Comparison of ENCODE assay signal across 8 cellular contexts in genomic region chr4:146175541-146176453, GRCh38. TPM values are rescaled to one million over a fixed set of nuclear protein-coding genes. Genes with fewer than 3 reads are reported as not detected.
DNase-seq lines count a peak whose midpoint lies in the region; ATAC-seq, FAIRE-seq and TF ChIP-seq lines count a peak whose summit lies in the region.

Gene LSM6 (plus strand): TSS chr4:146175718. CDS start chr4:146182922, 7,204 bp downstream.

- in situ Hi-C loops in ACHN (cut with HindIII; ENCODE audit: low pct_ligation_motif_present, low pct_unique_long_range_greater_than_20kb, low sequenced_read_pairs) = no loop called here

- H3K9me3 Mint-ChIP-seq in central memory CD8-positive, alpha-beta T cell = no peaks in the 10 kb centered on the region

- H3K4me3 Mint-ChIP-seq in central memory CD8-positive, alpha-beta T cell = peak within 1 kb of the TSS; percentile 83

- ATAC-seq in HG03066 (IDR thresholded peaks at IDR 0.05; ENCODE audit: low read depth, unreplicated experiment) = peak; percentile 87
- ATAC-seq in central memory CD8-positive, alpha-beta T cell (replicated peaks; ENCODE audit: extremely low read depth, poor library complexity, severe bottlenecking) = peak; percentile 90

- no peaks in the 10 kb centered on the region for H3K27me3 ChIP-seq in keratinocyte (ENCODE audit: control insufficient read depth, extremely low read depth, insufficient read depth, low read length)

- H2AFZ ChIP-seq in keratinocyte (ENCODE audit: control insufficient read depth, low read length) = peak within 1 kb of the TSS; percentile 84

- H3K27ac ChIP-seq in keratinocyte (ENCODE audit: control insufficient read depth, insufficient read depth, low read length) = peak within 1 kb of the TSS; percentile 70

- H3K36me3 ChIP-seq in keratinocyte (ENCODE audit: control insufficient read depth in 2 of 2, extremely low read depth in 1 of 2, insufficient read depth in 2 of 2, low read length in 2 of 2) = peaks cover 0 to 2% of the 10 kb centered on the region in 2 experiments

- peaks cover 39% of the 10 kb centered on the region for H3K4me1 Mint-ChIP-seq in central memory CD8-positive, alpha-beta T cell

- dilution Hi-C loops in keratinocyte (cut with MboI; ENCODE audit: extremely low pct_ligation_motif_present, low sequenced_read_pairs) = no loop called here

- H3K9ac ChIP-seq in keratinocyte (ENCODE audit: control insufficient read depth, extremely low read depth, insufficient read depth, low read length) = peak within 1 kb of the TSS; percentile 84

- peaks cover 19% of the 10 kb centered on the region for H3K4me1 ChIP-seq in keratinocyte (ENCODE audit: control insufficient read depth, extremely low read depth, insufficient read depth, low read length)

- TF ChIP-seq CTCF in keratinocyte (optimal IDR thresholded peaks at IDR 0.05 in 1 of 3, IDR thresholded peaks at IDR 0.05 in 1 of 3, conservative IDR thresholded peaks at IDR 0.05 in 1 of 3; ENCODE audit: extremely low read depth in 1 of 3, insufficient read depth in 2 of 3, low read length in 3 of 3) = no peak

- TF ChIP-seq POLR2A in GM18526 (IDR thresholded peaks at IDR 0.05; ENCODE audit: extremely low read depth, insufficient read length) = peak; percentile 68

- H3K9me3 ChIP-seq in keratinocyte (ENCODE audit: control insufficient read depth, low read depth, low read length) = no peaks in the 10 kb centered on the region

- peak within 1 kb of the TSS; percentile 74 to 94 (median 79) for H3K4me3 ChIP-seq in keratinocyte (ENCODE audit: control insufficient read depth in 2 of 3, extremely low read depth in 1 of 3, insufficient read depth in 2 of 3, low read depth in 1 of 3, low read length in 3 of 3)

- peak within 1 kb of the TSS; percentile 87 for H3K4me2 ChIP-seq in keratinocyte (ENCODE audit: control insufficient read depth, extremely low read depth, insufficient read depth, low read depth, low read length)

- H3K79me2 ChIP-seq in keratinocyte (ENCODE audit: control insufficient read depth, insufficient read depth, low read length) = peaks cover 48% of the 10 kb centered on the region

- DNase-seq in ACHN (peak; percentile 83), NCI-H2196 treated with DMSO at 0.1 percent for 48 hours (lab: John Stamatoyannopoulos, UW; ENCODE audit: unreplicated experiment) (peak; percentile 34), keratinocyte (ENCODE audit: low read depth, low spot score) (peak; percentile 5)
- peak; percentile 62 for DNase-seq in activated CD4-positive, CD25-positive, alpha-beta regulatory T cell treated with anti-CD3 and anti-CD28 coated beads, Interleukin-2, amount 50 U/mL, for 16 hours (ENCODE audit: low read depth, low spot score)
- DNase-seq in central memory CD8-positive, alpha-beta T cell (ENCODE audit: low spot score in 2 of 2) = peak; percentile 60 to 71
- peak; percentile 57 to 76 for DNase-seq in stimulated activated CD4-positive, alpha-beta T cell treated with anti-CD3 and anti-CD28 coated beads, Interleukin-15, amount 100 ng/mL, for 1 hour (ENCODE audit: low read depth in 1 of 2, low spot score in 1 of 2)

- FAIRE-seq in keratinocyte (lab: Jason Lieb, UNC) = peak; percentile 59

- H3K9me1 ChIP-seq in keratinocyte (ENCODE audit: control insufficient read depth, extremely low read depth, insufficient read depth, low read length) = no peaks in the 10 kb centered on the region

- H3K36me3 Mint-ChIP-seq in central memory CD8-positive, alpha-beta T cell (ENCODE audit: insufficient read depth) = peaks cover 10% of the 10 kb centered on the region

- H3K27ac Mint-ChIP-seq in central memory CD8-positive, alpha-beta T cell (ENCODE audit: low read depth) = peak within 1 kb of the TSS; percentile 94

- H3K27me3 Mint-ChIP-seq in central memory CD8-positive, alpha-beta T cell = no peaks in the 10 kb centered on the region

- H4K20me1 ChIP-seq in keratinocyte (ENCODE audit: control insufficient read depth, extremely low read depth, insufficient read depth, low read length) = no peaks in the 10 kb centered on the region

RNA-seq across cellular contexts. Expression of gene LSM6, which starts in this region (rescaled TPM):
- polyA plus RNA-seq in keratinocyte = 10.1 to 33.7 TPM (median 23.6 TPM) in 3 replicates
- 48.7 TPM for polyA plus RNA-seq in keratinocyte (2011; ENCODE audit: low read depth)
- 14.9 and 17.2 TPM in 2 replicates for polyA plus RNA-seq in keratinocyte (2011; cell fraction: cytosol; rRNA removed)
- polyA plus RNA-seq in keratinocyte (2011; cell fraction: nucleus; rRNA removed) = 6.2 and 7.8 TPM in 2 replicates
- polyA plus RNA-seq in keratinocyte (2012; ENCODE audit: low replicate concordance) = 19.1 and 36.9 TPM in 2 replicates
- 3.3 to 11.9 TPM (median 8.0 TPM) in 3 replicates for polyA minus RNA-seq in keratinocyte
- 5.0 TPM for polyA minus RNA-seq in keratinocyte (2011; cell fraction: cytosol; rRNA and poly(A)+ RNA removed)
- polyA minus RNA-seq in keratinocyte (2011; cell fraction: nucleus; rRNA and poly(A)+ RNA removed) = 4.1 and 4.6 TPM in 2 replicates

Comparison
In these comparisons a context has a peak if more than half of its experiments do, and no peak if none do; other contexts are left out.
1. Peak in every context shown above with its lines: DNase-seq, ATAC-seq, H3K4me3 ChIP-seq and H3K27ac ChIP-seq.
2. DNase-seq: peak in every context shown above with its lines; median percentile 83 in ACHN; 66 in stimulated activated CD4-positive, alpha-beta T cell treated with anti-CD3 and anti-CD28 coated beads, Interleukin-15, amount 100 ng/mL, for 1 hour; 66 in central memory CD8-positive, alpha-beta T cell; 62 in activated CD4-positive, CD25-positive, alpha-beta regulatory T cell treated with anti-CD3 and anti-CD28 coated beads, Interleukin-2, amount 50 U/mL, for 16 hours; 34 in NCI-H2196 treated with DMSO at 0.1 percent for 48 hours; 5 in keratinocyte.